Comparison of ENCODE assay signal across 14 cellular contexts in genomic region chr20:48822178-48822577, GRCh38. TPM values are rescaled to one million over a fixed set of nuclear protein-coding genes. Genes with fewer than 3 reads are reported as not detected.
A peak's percentile ranks its signal among the peaks of the same experiment; 100 is the strongest.
DNase-seq lines count a peak whose midpoint lies in the region; ATAC-seq and TF ChIP-seq lines count a peak whose summit lies in the region.
"Had no signal": no experiment of that assay in that cellular context is flagged by ENCODE, and none has a peak within 500 bp of the region (broad histone marks: within the 10 kb centered on the region; RNA-seq: fewer than 3 reads in every experiment).

No MANE protein-coding gene starts in this region.

- TF ChIP-seq CTCF in PC-3 (conservative IDR thresholded peaks at IDR 0.05; ENCODE audit: low read depth, low read length) (no peak), body of pancreas (IDR thresholded peaks at IDR 0.05) (no peak), RWPE1 (conservative IDR thresholded peaks at IDR 0.05; ENCODE audit: low read depth) (no peak)

- no peaks in the 10 kb centered on the region for H3K27me3 Mint-ChIP-seq in activated T-cell treated with anti-CD3 and anti-CD28 coated beads, Interleukin-2, amount 50 U/mL, for 72 hours (ENCODE audit: low read depth)
- no peaks in the 10 kb centered on the region for H3K27me3 Mint-ChIP-seq in central memory CD8-positive, alpha-beta T cell
- H3K27me3 Mint-ChIP-seq in stimulated activated naive CD8-positive, alpha-beta T cell treated with anti-CD3 and anti-CD28 coated beads, Interleukin-15, amount 100 ng/mL, for 72 hours: no peaks in the 10 kb centered on the region

- no peaks in the 10 kb centered on the region for H3K9me3 ChIP-seq in PC-3 (ENCODE audit: low read length)
- H3K9me3 ChIP-seq in body of pancreas: no peaks in the 10 kb centered on the region
- H3K9me3 ChIP-seq: thoracic aorta had no signal

- CTCF ChIA-PET in PC-3 (lab: Charles Lee): no interaction called here
- CTCF ChIA-PET in RWPE1 (lab: Yijun Ruan, JAX): no interaction called here

- H2AFZ ChIP-seq in PC-3 (ENCODE audit: low read length): no peak overlapping the region
- H2AFZ ChIP-seq: hepatocyte had no signal

- H3K36me3 ChIP-seq in PC-3 (ENCODE audit: low read depth, low read length) (no peaks in the 10 kb centered on the region), body of pancreas (replicated peaks in 1 of 2; ENCODE audit: insufficient read depth in 1 of 2, low read depth in 2 of 2) (no peaks in the 10 kb centered on the region)
- H3K36me3 ChIP-seq: thoracic aorta had no signal

- POLR2A ChIA-PET in PC-3 (lab: Charles Lee; ENCODE audit: unreplicated experiment) (no interaction called here), RWPE1 (lab: Yijun Ruan, JAX; ENCODE audit: low non-redundant PET) (no interaction called here)

- no peaks in the 10 kb centered on the region for H4K20me1 ChIP-seq in PC-3 (ENCODE audit: low read length)

- no peaks in the 10 kb centered on the region for H3K9me3 Mint-ChIP-seq in activated T-cell treated with anti-CD3 and anti-CD28 coated beads, Interleukin-2, amount 50 U/mL, for 72 hours
- H3K9me3 Mint-ChIP-seq in central memory CD8-positive, alpha-beta T cell: no peaks in the 10 kb centered on the region
- H3K9me3 Mint-ChIP-seq in stimulated activated naive CD8-positive, alpha-beta T cell treated with anti-CD3 and anti-CD28 coated beads, Interleukin-15, amount 100 ng/mL, for 72 hours: no peaks in the 10 kb centered on the region

- no peaks in the 10 kb centered on the region for H3F3A ChIP-seq in PC-3 (ENCODE audit: low read length, unreplicated experiment)

- intact Hi-C loops in PC-3 (cut with micrococcal nuclease) (loop anchor here (10.0 kb wide), 1 partner anchor 107 kb away; no protein-coding TSS in a partner anchor), body of pancreas (cut with DNase I) (no loop called here)

- H3K36me3 Mint-ChIP-seq in activated T-cell treated with anti-CD3 and anti-CD28 coated beads, Interleukin-2, amount 50 U/mL, for 72 hours (ENCODE audit: insufficient read depth in 2 of 2): peaks cover 6 to 13% of the 10 kb centered on the region in 2 donors
- H3K36me3 Mint-ChIP-seq in central memory CD8-positive, alpha-beta T cell (ENCODE audit: insufficient read depth): peaks cover 32% of the 10 kb centered on the region

- DNase-seq in activated T-cell treated with anti-CD3 and anti-CD28 coated beads, Interleukin-2, amount 50 U/mL, for 72 hours: no peak
- no peak for DNase-seq in activated T-cell treated with anti-CD3 and anti-CD28 coated beads, Interleukin-2, amount 50 U/mL, for 48 hours
- DNase-seq in PC-3: no peak
- no peak for DNase-seq in central memory CD8-positive, alpha-beta T cell (ENCODE audit: low spot score in 2 of 2)
- DNase-seq in stimulated activated naive CD8-positive, alpha-beta T cell treated with anti-CD3 and anti-CD28 coated beads, Interleukin-15, amount 100 ng/mL, for 72 hours: no peak
- DNase-seq in body of pancreas: no peak
- no peak for DNase-seq in RWPE1 (ENCODE audit: low spot score)
- DNase-seq: activated CD4-positive, CD25-positive, alpha-beta regulatory T cell; NCI-H187; NCI-H526; stimulated activated CD4-positive, alpha-beta T cell treated with anti-CD3 and anti-CD28 coated beads, Interleukin-12 subunit alpha, Interleukin-12 subunit beta, amount 100 ng/mL, for 4 hours had no signal

- H3K4me3 ChIP-seq in PC-3 (ENCODE audit: low read length) (no peak overlapping the region), body of pancreas (no peak overlapping the region)
- H3K4me3 ChIP-seq: hepatocyte, thoracic aorta had no signal

- H3K79me2 ChIP-seq in PC-3 (ENCODE audit: low read length): peaks cover 32% of the 10 kb centered on the region
- H3K79me2 ChIP-seq: hepatocyte had no signal

- TF ChIP-seq POLR2A in body of pancreas (IDR thresholded peaks at IDR 0.05): no peak

- ATAC-seq in activated T-cell treated with anti-CD3 and anti-CD28 coated beads, Interleukin-2, amount 50 U/mL, for 72 hours (replicated peaks in 1 of 2): no peak
- ATAC-seq in PC-3 (no peak), body of pancreas (no peak), GM21367 (IDR thresholded peaks at IDR 0.05; ENCODE audit: unreplicated experiment) (no peak)
- ATAC-seq in central memory CD8-positive, alpha-beta T cell (replicated peaks; ENCODE audit: extremely low read depth, poor library complexity, severe bottlenecking): no peak
- ATAC-seq in stimulated activated naive CD8-positive, alpha-beta T cell treated with anti-CD3 and anti-CD28 coated beads, Interleukin-15, amount 100 ng/mL, for 72 hours: no peak

- peak overlapping the region; percentile 23; the same call in 1 of the 2 replicates for H3K4me2 ChIP-seq in PC-3 (ENCODE audit: low read length)
- H3K4me2 ChIP-seq: hepatocyte had no signal

- no peak overlapping the region for H3K27ac ChIP-seq in PC-3 (ENCODE audit: low read length)
- H3K27ac ChIP-seq in body of pancreas: no peak overlapping the region
- H3K27ac ChIP-seq in RWPE1: no peak overlapping the region
- H3K27ac ChIP-seq: hepatocyte had no signal

- BruUV-seq in PC-3 (replicated peaks; lab: Mats Ljungman, UMichigan): no TSS peak

- H3K9me2 ChIP-seq in PC-3 (replicated peaks; ENCODE audit: low read length): no peaks in the 10 kb centered on the region

- H3K27me3 ChIP-seq in PC-3 (ENCODE audit: low read length) (no peaks in the 10 kb centered on the region), body of pancreas (peaks cover 0 to 3% of the 10 kb centered on the region in 2 donors)

- 75% methylated on average over 2 of the region's 2 CpGs for WGBS in body of pancreas, 2 donors

- no peak overlapping the region for H3K9ac ChIP-seq in PC-3 (ENCODE audit: low read length)

- H3K4me1 ChIP-seq in PC-3 (ENCODE audit: insufficient read depth, low read length): peaks cover 48% of the 10 kb centered on the region
- H3K4me1 ChIP-seq in body of pancreas: no peaks in the 10 kb centered on the region

- peak overlapping the region in 1 of 2 donors; percentile 99 for H3K4me3 Mint-ChIP-seq in activated T-cell treated with anti-CD3 and anti-CD28 coated beads, Interleukin-2, amount 50 U/mL, for 72 hours
- peak overlapping the region; percentile 97 for H3K4me3 Mint-ChIP-seq in central memory CD8-positive, alpha-beta T cell
- peak overlapping the region; percentile 32 to 46 for H3K4me3 Mint-ChIP-seq in stimulated activated naive CD8-positive, alpha-beta T cell treated with anti-CD3 and anti-CD28 coated beads, Interleukin-15, amount 100 ng/mL, for 72 hours

- peaks cover 79% of the 10 kb centered on the region for H3K4me1 Mint-ChIP-seq in activated T-cell treated with anti-CD3 and anti-CD28 coated beads, Interleukin-2, amount 50 U/mL, for 72 hours (ENCODE audit: low read depth)
- peaks cover 89% of the 10 kb centered on the region for H3K4me1 Mint-ChIP-seq in central memory CD8-positive, alpha-beta T cell
- H3K4me1 Mint-ChIP-seq in stimulated activated naive CD8-positive, alpha-beta T cell treated with anti-CD3 and anti-CD28 coated beads, Interleukin-15, amount 100 ng/mL, for 72 hours: no peaks in the 10 kb centered on the region

- H3K27ac Mint-ChIP-seq in activated T-cell treated with anti-CD3 and anti-CD28 coated beads, Interleukin-2, amount 50 U/mL, for 72 hours: peak overlapping the region; percentile 98
- peak overlapping the region; percentile 91 for H3K27ac Mint-ChIP-seq in central memory CD8-positive, alpha-beta T cell (ENCODE audit: low read depth)
- no peak overlapping the region for H3K27ac Mint-ChIP-seq in stimulated activated naive CD8-positive, alpha-beta T cell treated with anti-CD3 and anti-CD28 coated beads, Interleukin-15, amount 100 ng/mL, for 72 hours

RNA-seq across cellular contexts. Expression of gene PREX1, which starts 5.6 kb away (rescaled TPM):
- 100 to 1,000 TPM in 1 of 2 donors, 10 to 100 TPM in 1; 85.6 to 112 TPM for total RNA-seq in activated T-cell treated with anti-CD3 and anti-CD28 coated beads, Interleukin-2, amount 50 U/mL, for 72 hours
- total RNA-seq in PC-3 (2014; rRNA removed) (18.9 and 22.1 TPM in 2 replicates), body of pancreas (10 to 100 TPM in 1 of 2 donors, 1 to 10 TPM in 1; 9.1 to 14.5 TPM)

Comparison
In these comparisons a context has a peak if more than half of its experiments do, and no peak if none do; other contexts are left out.
1. H3K27ac Mint-ChIP-seq: peak in activated T-cell treated with anti-CD3 and anti-CD28 coated beads, Interleukin-2, amount 50 U/mL, for 72 hours (single experiment) and central memory CD8-positive, alpha-beta T cell (single experiment); none in stimulated activated naive CD8-positive, alpha-beta T cell treated with anti-CD3 and anti-CD28 coated beads, Interleukin-15, amount 100 ng/mL, for 72 hours (0 of 2).